8 cellular contexts compared by ENCODE assay signal in genomic region chr3:132352556-132353143, GRCh38. TPM values are rescaled to one million over a fixed set of nuclear protein-coding genes. Genes with fewer than 3 reads are reported as not detected.
DNase-seq lines count a peak whose midpoint lies in the region; ATAC-seq and TF ChIP-seq lines count a peak whose summit lies in the region.

No MANE protein-coding gene starts in this region.

- no peaks in the 10 kb centered on the region for H3K36me3 Mint-ChIP-seq in T-cell

- TF ChIP-seq POLR2A in adrenal gland (IDR thresholded peaks at IDR 0.05), result no peak

- no peaks in the 10 kb centered on the region for H3K9me3 ChIP-seq in adrenal gland (replicated peaks in 1 of 3)
- no peaks in the 10 kb centered on the region for H3K9me3 ChIP-seq in right cardiac atrium (ENCODE audit: control insufficient read depth, low read length)

- H3K27ac ChIP-seq in adrenal gland, result no peak overlapping the region
- H3K27ac ChIP-seq in right cardiac atrium (ENCODE audit: low read length), result no peak overlapping the region

- CTCF ChIA-PET in T-cell (lab: Charles Lee), result interaction anchor here (0.6 to 3.0 kb wide), 6 partner anchors 9 to 290 kb away, joined by 3 to 9 read pairs (median 4); no protein-coding TSS in a partner anchor

- H3K4me3 Mint-ChIP-seq in T-cell, result no peak overlapping the region

- peak; percentile 59 for ATAC-seq in HG02588 (IDR thresholded peaks at IDR 0.05; ENCODE audit: unreplicated experiment)
- ATAC-seq in T-cell (replicated peaks in 1 of 4), result peak; percentile 57 to 82 (median 76)
- ATAC-seq in right cardiac atrium, result peak; percentile 74 to 85
- ATAC-seq in GM21526 (IDR thresholded peaks at IDR 0.05; ENCODE audit: low FRiP score, unreplicated experiment), result no peak

- no peaks in the 10 kb centered on the region for H3K27me3 ChIP-seq in adrenal gland
- no peaks in the 10 kb centered on the region for H3K27me3 ChIP-seq in right cardiac atrium (ENCODE audit: control insufficient read depth, insufficient read depth)

- peaks cover 0 to 2% (median 0%) of the 10 kb centered on the region in 3 donors for H3K4me1 Mint-ChIP-seq in T-cell

- POLR2A ChIA-PET in T-cell (lab: Charles Lee), result no interaction called here

- WGBS in adrenal gland, 4 donors, result 15 to 18% (median 16%) methylated on average over 6 of the region's 6 CpGs
- WGBS in right cardiac atrium, result 19% methylated on average over 6 of the region's 6 CpGs

- H3K9me3 Mint-ChIP-seq in T-cell, result no peaks in the 10 kb centered on the region

- peak; percentile 83 to 94 (median 86) for TF ChIP-seq CTCF in adrenal gland (IDR thresholded peaks at IDR 0.05)

- H3K27me3 Mint-ChIP-seq in T-cell, result peaks cover 0 to 4% of the 10 kb centered on the region in 2 donors

- no peak overlapping the region for H3K27ac Mint-ChIP-seq in T-cell

- H3K36me3 ChIP-seq in adrenal gland (replicated peaks in 1 of 2), result no peaks in the 10 kb centered on the region

- peak; percentile 49 for DNase-seq in ELF-1 (ENCODE audit: low read depth, low spot score)
- DNase-seq in NCI-H1436 treated with DMSO at 0.1 percent for 48 hours (lab: John Stamatoyannopoulos, UW), result peak; percentile 63
- peak; percentile 3 to 65 (median 48) for DNase-seq in T-cell
- peak; percentile 52 to 89 (median 74) for DNase-seq in adrenal gland
- DNase-seq in right cardiac atrium, result peak in 2 of 3 donors; percentile 33 to 69
- peak; percentile 28 for DNase-seq in smooth muscle cell of the brain vasculature (ENCODE audit: low read depth, low spot score)

- no peaks in the 10 kb centered on the region for H3K4me1 ChIP-seq in adrenal gland (replicated peaks in 1 of 2)
- H3K4me1 ChIP-seq in right cardiac atrium (ENCODE audit: control insufficient read depth, insufficient read depth, low read length), result peaks cover 1% of the 10 kb centered on the region

- H3K4me3 ChIP-seq in adrenal gland, result no peak overlapping the region
- no peak overlapping the region for H3K4me3 ChIP-seq in right cardiac atrium (ENCODE audit: low read length)

- intact Hi-C loops in adrenal gland (cut with DNase I) (loop anchor here (2.0 to 5.0 kb wide), 2 partner anchors 45 to 46 kb away; no protein-coding TSS in a partner anchor), right cardiac atrium (cut with DNase I) (loop anchor here in 3 of 4 donors (2.0 to 5.0 kb wide), 3 partner anchors 45 to 50 kb away; no protein-coding TSS in a partner anchor)

RNA-seq across cellular contexts. Expression of gene ACP3, which starts 35.4 kb away (rescaled TPM):
- total RNA-seq in T-cell (not detected), adrenal gland (10 to 100 TPM in 4 of 8 donors, 1 to 10 TPM in 4; 3.1 to 30.8 (median 9.1) TPM), right cardiac atrium (1 to 10 TPM; 1.0 to 2.3 (median 1.6) TPM)
- polyA plus RNA-seq in adrenal gland (1 to 10 TPM in 1 of 3 donors, under 1 TPM in 2; 0.48 to 5.1 (median 0.91) TPM), right cardiac atrium (0.41 TPM)
